Comparison of ENCODE assay signal across 25 cellular contexts in the genomic region with DNA sequence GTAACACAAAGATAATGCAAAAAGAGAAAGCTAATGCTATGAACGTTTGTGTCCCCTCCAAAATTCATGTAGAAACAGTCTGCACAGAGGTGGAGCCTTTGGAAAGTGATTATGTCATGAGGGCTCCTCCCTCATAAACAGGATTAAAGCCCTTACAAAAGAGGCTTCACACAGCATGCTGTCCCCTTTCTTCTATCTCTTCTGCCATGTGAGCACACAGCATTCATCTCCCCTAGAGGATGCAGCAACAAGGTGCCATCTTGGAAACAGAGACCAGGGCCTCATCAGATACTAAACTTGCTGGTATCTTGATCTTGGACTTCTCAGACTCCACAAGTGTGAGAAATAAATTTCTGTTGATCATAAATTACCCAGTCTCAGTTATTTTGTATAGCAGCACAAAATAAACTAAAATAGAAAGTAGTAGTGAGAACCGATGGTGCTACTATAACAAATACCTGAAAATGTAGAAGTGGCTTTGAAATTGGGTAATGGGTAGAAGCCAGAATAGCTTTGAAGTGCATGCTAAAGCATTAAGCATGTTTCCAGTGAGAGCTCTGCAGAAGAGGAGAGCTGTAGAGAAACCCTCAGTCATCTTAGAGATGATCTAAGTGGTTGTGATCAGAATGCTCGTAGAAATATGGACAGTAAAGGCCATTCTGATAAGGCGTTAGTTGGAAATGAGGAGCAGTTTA.
"Had no signal": no experiment of that assay in that cellular context is flagged by ENCODE, and none has a peak within 500 bp of the region (broad histone marks: within the 10 kb centered on the region; RNA-seq: fewer than 3 reads in every experiment).

No MANE protein-coding gene starts in this region.

- ATAC-seq: effector memory CD8-positive, alpha-beta T cell; esophagus mucosa; natural killer cell; psoas muscle had no signal

- H3K27me3 ChIP-seq: colonic mucosa, dorsolateral prefrontal cortex, ovary, right atrium auricular region, spleen, vagina had no signal

- H3K36me3 ChIP-seq: colonic mucosa, ovary, right atrium auricular region had no signal

- FAIRE-seq: endothelial cell of umbilical vein had no signal

- H3K4me3 ChIP-seq: colonic mucosa, dorsolateral prefrontal cortex, left ventricle myocardium inferior, ovary, psoas muscle, right atrium auricular region, spleen, thoracic aorta, vagina had no signal

- H3K9me3 ChIP-seq: colonic mucosa, ovary had no signal

- H3K27ac Mint-ChIP-seq: activated B cell treated with CpG ODN at 0.5 μM for 24 hours; activated CD4-positive, alpha-beta memory T cell treated with anti-CD3 and anti-CD28 coated beads for 36 hours; activated naive CD4-positive, alpha-beta T cell treated with anti-CD3 and anti-CD28 coated beads for 36 hours; type B pancreatic cell had no signal

- H3K4me1 ChIP-seq: colonic mucosa, left ventricle myocardium inferior, psoas muscle, right atrium auricular region, vagina had no signal

- DNase-seq: activated B cell treated with CpG ODN at 0.5 μM for 24 hours; activated CD4-positive, alpha-beta memory T cell treated with anti-CD3 and anti-CD28 coated beads for 36 hours; activated CD4-positive, alpha-beta T cell treated with anti-CD3 and anti-CD28 coated beads for 4 hours; activated effector memory CD4-positive, alpha-beta T cell treated with Interleukin-2 at 50 U/mL for 16 hours; activated naive CD4-positive, alpha-beta T cell treated with anti-CD3 and anti-CD28 coated beads for 36 hours; activated T-cell treated with anti-CD3 and anti-CD28 coated beads, Interleukin-2, amount 50 U/mL, for 48 hours; amygdala; colonic mucosa; dorsolateral prefrontal cortex; effector memory CD8-positive, alpha-beta T cell; foreskin melanocyte; left ventricle myocardium inferior; midbrain; natural killer cell; ovary; psoas muscle; spleen; stimulated activated CD4-positive, alpha-beta T cell treated with anti-CD3 and anti-CD28 coated beads, Interleukin-4, amount 100 ng/mL, for 1 hour; stimulated activated naive CD4-positive, alpha-beta T cell had no signal

- H3K4me3 Mint-ChIP-seq: activated B cell treated with CpG ODN at 0.5 μM for 24 hours; activated CD4-positive, alpha-beta memory T cell treated with anti-CD3 and anti-CD28 coated beads for 36 hours; activated naive CD4-positive, alpha-beta T cell treated with anti-CD3 and anti-CD28 coated beads for 36 hours; effector memory CD8-positive, alpha-beta T cell; natural killer cell; type B pancreatic cell had no signal

- H3K27ac ChIP-seq: colonic mucosa, dorsolateral prefrontal cortex, left ventricle myocardium inferior, ovary, psoas muscle, right atrium auricular region, spleen, thoracic aorta, vagina had no signal

- H3K27me3 Mint-ChIP-seq: activated B cell treated with CpG ODN at 0.5 μM for 24 hours; activated CD4-positive, alpha-beta memory T cell treated with anti-CD3 and anti-CD28 coated beads for 36 hours; effector memory CD8-positive, alpha-beta T cell; type B pancreatic cell had no signal
